38 cellular contexts compared by ENCODE assay signal in genomic region chr22:19166421-19166820, GRCh38. TPM values are rescaled to one million over a fixed set of nuclear protein-coding genes. Genes with fewer than 3 reads are reported as not detected.
"Had no signal": no experiment of that assay in that cellular context is flagged by ENCODE, and none has a peak within 500 bp of the region (broad histone marks: within the 10 kb centered on the region; RNA-seq: fewer than 3 reads in every experiment).

No MANE protein-coding gene starts in this region.

- H3K4me1 ChIP-seq: breast epithelium had no signal

- H3K4me3 Mint-ChIP-seq: activated B cell treated with CpG ODN at 0.5 μM for 24 hours; activated CD4-positive, alpha-beta memory T cell treated with anti-CD3 and anti-CD28 coated beads for 36 hours; activated CD4-positive, alpha-beta T cell treated with anti-CD3 and anti-CD28 coated beads, Interleukin-2, amount 10 ng/mL, durations not matched to agents 24 days and 14 days; activated CD8-positive, alpha-beta T cell treated with anti-CD3 and anti-CD28 coated beads for 36 hours; activated naive CD4-positive, alpha-beta T cell treated with anti-CD3 and anti-CD28 coated beads for 36 hours; activated naive CD8-positive, alpha-beta T cell treated with anti-CD3 and anti-CD28 coated beads for 36 hours; activated T-cell treated with anti-CD3 and anti-CD28 coated beads, Interleukin-2, amount 50 U/mL, for 4 hours; activated T-cell treated with anti-CD3 and anti-CD28 coated beads, Interleukin-2, amount 50 U/mL, for 72 hours; activated T-helper 1 cell treated with anti-CD3 and anti-CD28 coated beads, Interleukin-12 subunit alpha, Interleukin-12 subunit beta, Interleukin-2, Interleukin-4 antibody, amounts not matched to agents 30 ng/mL and 10 ng/mL and 1 ng/mL, durations not matched to agents 14 hours and 24 hours and 36 hours; activated T-helper 17 cell treated with anti-CD3 and anti-CD28 coated beads, Interleukin-2, amount 50 U/mL, for 72 hours; T-helper 2 cell treated with Interferon-gamma antibody and Interleukin-4, amounts not matched to agents 5 μg/mL and 100 μg/mL, for 36 hours had no signal

- H3K27ac ChIP-seq: adrenal gland, body of pancreas, brain microvascular endothelial cell, breast epithelium, VCaP had no signal

- H3K27ac Mint-ChIP-seq: activated B cell treated with CpG ODN at 0.5 μM for 24 hours; activated CD4-positive, alpha-beta memory T cell treated with anti-CD3 and anti-CD28 coated beads for 36 hours; activated CD4-positive, alpha-beta T cell treated with anti-CD3 and anti-CD28 coated beads, Interleukin-2, amount 10 ng/mL, durations not matched to agents 24 days and 14 days; activated CD8-positive, alpha-beta T cell treated with anti-CD3 and anti-CD28 coated beads for 36 hours; activated naive CD4-positive, alpha-beta T cell treated with anti-CD3 and anti-CD28 coated beads for 36 hours; activated naive CD4-positive, alpha-beta T cell treated with anti-CD3 and anti-CD28 coated beads, Interleukin-2, amount 50 U/mL, for 72 hours; activated naive CD8-positive, alpha-beta T cell treated with anti-CD3 and anti-CD28 coated beads for 36 hours; activated T-cell treated with anti-CD3 and anti-CD28 coated beads, Interleukin-2, amount 50 U/mL, for 72 hours; activated T-helper 1 cell treated with anti-CD3 and anti-CD28 coated beads, Interleukin-12 subunit alpha, Interleukin-12 subunit beta, Interleukin-2, Interleukin-4 antibody, amounts not matched to agents 30 ng/mL and 10 ng/mL and 1 ng/mL, durations not matched to agents 14 hours and 24 hours and 36 hours; activated T-helper 17 cell treated with anti-CD3 and anti-CD28 coated beads, Interleukin-2, amount 50 U/mL, for 72 hours; T-helper 2 cell treated with Interferon-gamma antibody and Interleukin-4, amounts not matched to agents 5 μg/mL and 100 μg/mL, for 36 hours had no signal

- H3K36me3 ChIP-seq: adrenal gland, brain microvascular endothelial cell, breast epithelium had no signal

- H3K36me3 Mint-ChIP-seq: activated CD4-positive, alpha-beta memory T cell treated with anti-CD3 and anti-CD28 coated beads for 36 hours; activated naive CD4-positive, alpha-beta T cell treated with anti-CD3 and anti-CD28 coated beads, Interleukin-2, amount 50 U/mL, for 72 hours; activated naive CD8-positive, alpha-beta T cell treated with anti-CD3 and anti-CD28 coated beads for 36 hours had no signal

- H3K9me3 Mint-ChIP-seq: activated B cell treated with CpG ODN at 0.5 μM for 24 hours; activated CD4-positive, alpha-beta memory T cell treated with anti-CD3 and anti-CD28 coated beads for 36 hours; activated CD4-positive, alpha-beta T cell treated with anti-CD3 and anti-CD28 coated beads, Interleukin-2, amount 10 ng/mL, durations not matched to agents 24 days and 14 days; activated CD8-positive, alpha-beta T cell treated with anti-CD3 and anti-CD28 coated beads for 36 hours; activated naive CD4-positive, alpha-beta T cell treated with anti-CD3 and anti-CD28 coated beads for 36 hours; activated naive CD4-positive, alpha-beta T cell treated with anti-CD3 and anti-CD28 coated beads, Interleukin-2, amount 50 U/mL, for 72 hours; activated naive CD8-positive, alpha-beta T cell treated with anti-CD3 and anti-CD28 coated beads for 36 hours; activated T-cell treated with anti-CD3 and anti-CD28 coated beads, Interleukin-2, amount 50 U/mL, for 4 hours; activated T-cell treated with anti-CD3 and anti-CD28 coated beads, Interleukin-2, amount 50 U/mL, for 72 hours; activated T-helper 1 cell treated with anti-CD3 and anti-CD28 coated beads, Interleukin-12 subunit alpha, Interleukin-12 subunit beta, Interleukin-2, Interleukin-4 antibody, amounts not matched to agents 30 ng/mL and 10 ng/mL and 1 ng/mL, durations not matched to agents 14 hours and 24 hours and 36 hours; activated T-helper 17 cell treated with anti-CD3 and anti-CD28 coated beads, Interleukin-2, amount 50 U/mL, for 72 hours; T-helper 2 cell treated with Interferon-gamma antibody and Interleukin-4, amounts not matched to agents 5 μg/mL and 100 μg/mL, for 36 hours had no signal

- H3K9me3 ChIP-seq: adrenal gland, body of pancreas had no signal

- H3K4me3 ChIP-seq: adrenal gland, body of pancreas, breast epithelium had no signal

- FAIRE-seq: astrocyte, TTC549 had no signal

- ATAC-seq: activated CD8-positive, alpha-beta T cell treated with anti-CD3 and anti-CD28 coated beads for 36 hours; activated naive CD4-positive, alpha-beta T cell treated with anti-CD3 and anti-CD28 coated beads, Interleukin-2, amount 50 U/mL, for 72 hours; activated T-cell treated with anti-CD3 and anti-CD28 coated beads, Interleukin-2, amount 50 U/mL, for 4 hours; activated T-cell treated with anti-CD3 and anti-CD28 coated beads, Interleukin-2, amount 50 U/mL, for 72 hours; activated T-helper 17 cell treated with anti-CD3 and anti-CD28 coated beads, Interleukin-2, amount 50 U/mL, for 72 hours; body of pancreas had no signal

- DNase-seq: activated B cell treated with CpG ODN at 0.5 μM for 24 hours; activated CD4-positive, alpha-beta memory T cell treated with anti-CD3 and anti-CD28 coated beads for 36 hours; activated CD4-positive, alpha-beta T cell treated with anti-CD3 and anti-CD28 coated beads for 4 hours; activated CD4-positive, alpha-beta T cell treated with anti-CD3 and anti-CD28 coated beads, Interleukin-2, amount 10 ng/mL, durations not matched to agents 24 days and 14 days; activated CD4-positive, alpha-beta T cell treated with anti-CD3 and anti-CD28 coated beads, Interleukin-2, amount 50 U/mL, for 1 hour; activated CD4-positive, alpha-beta T cell treated with anti-CD3 and anti-CD28 coated beads, Interleukin-2, amount 50 U/mL, for 4 hours; activated CD4-positive, CD25-positive, alpha-beta regulatory T cell treated with anti-CD3 and anti-CD28 coated beads, Interleukin-2, amount 50 U/mL, for 72 hours; activated CD8-positive, alpha-beta memory T cell treated with anti-CD3 and anti-CD28 coated beads, Interleukin-2, amount 50 U/mL, for 4 hours; activated CD8-positive, alpha-beta T cell treated with anti-CD3 and anti-CD28 coated beads for 36 hours; activated effector memory CD4-positive, alpha-beta T cell treated with anti-CD3 and anti-CD28 coated beads, Interleukin-2, amount 50 U/mL, for 16 hours; activated gamma-delta T cell treated with Interleukin-2 at 50 U/mL for 16 hours; activated naive CD4-positive, alpha-beta T cell; activated naive CD4-positive, alpha-beta T cell treated with anti-CD3 and anti-CD28 coated beads for 36 hours; activated naive CD4-positive, alpha-beta T cell treated with anti-CD3 and anti-CD28 coated beads, Interleukin-2, amount 50 U/mL, for 16 hours; activated naive CD8-positive, alpha-beta T cell treated with anti-CD3 and anti-CD28 coated beads for 36 hours; activated T-cell treated with anti-CD3 and anti-CD28 coated beads for 4 hours; activated T-cell treated with anti-CD3 and anti-CD28 coated beads, Interleukin-2, amount 50 U/mL, for 1 hour; activated T-cell treated with anti-CD3 and anti-CD28 coated beads, Interleukin-2, amount 50 U/mL, for 4 hours; activated T-cell treated with anti-CD3 and anti-CD28 coated beads, Interleukin-2, amount 50 U/mL, for 72 hours; adrenal gland; amniotic stem cell; aorta; body of pancreas; brain microvascular endothelial cell; central memory CD4-positive, alpha-beta T cell; T-helper 2 cell; T-helper 9 cell had no signal

RNA-seq across cellular contexts. Expression of gene GSC2, which starts 16.3 kb away (rescaled TPM):
- total RNA-seq: activated B cell treated with CpG ODN at 0.5 μM for 24 hours; activated CD4-positive, alpha-beta memory T cell treated with anti-CD3 and anti-CD28 coated beads for 36 hours; activated CD4-positive, alpha-beta T cell treated with anti-CD3 and anti-CD28 coated beads, Interleukin-2, amount 10 ng/mL, durations not matched to agents 24 days and 14 days; activated CD8-positive, alpha-beta memory T cell treated with anti-CD3 and anti-CD28 coated beads for 36 hours; activated CD8-positive, alpha-beta T cell treated with anti-CD3 and anti-CD28 coated beads for 36 hours; activated naive CD4-positive, alpha-beta T cell treated with anti-CD3 and anti-CD28 coated beads for 36 hours; activated naive CD4-positive, alpha-beta T cell treated with anti-CD3 and anti-CD28 coated beads, Interleukin-2, amount 50 U/mL, for 72 hours; activated naive CD8-positive, alpha-beta T cell treated with anti-CD3 and anti-CD28 coated beads for 36 hours; activated T-cell treated with anti-CD3 and anti-CD28 coated beads, Interleukin-2, amount 50 U/mL, for 4 hours; activated T-cell treated with anti-CD3 and anti-CD28 coated beads, Interleukin-2, amount 50 U/mL, for 72 hours; activated T-helper 17 cell treated with anti-CD3 and anti-CD28 coated beads, Interleukin-2, amount 50 U/mL, for 72 hours; adrenal gland; aorta; astrocyte; body of pancreas; breast epithelium; cardiac septum; cerebellum had no signal
- polyA plus RNA-seq: adrenal gland, aorta had no signal

RNA-seq across cellular contexts. Expression of gene TSSK2, which starts 35.3 kb away (rescaled TPM):
- total RNA-seq: activated CD4-positive, alpha-beta memory T cell treated with anti-CD3 and anti-CD28 coated beads for 36 hours; activated CD4-positive, alpha-beta T cell treated with anti-CD3 and anti-CD28 coated beads, Interleukin-2, amount 10 ng/mL, durations not matched to agents 24 days and 14 days; activated CD8-positive, alpha-beta memory T cell treated with anti-CD3 and anti-CD28 coated beads for 36 hours; activated CD8-positive, alpha-beta T cell treated with anti-CD3 and anti-CD28 coated beads for 36 hours; activated naive CD4-positive, alpha-beta T cell treated with anti-CD3 and anti-CD28 coated beads for 36 hours; activated naive CD4-positive, alpha-beta T cell treated with anti-CD3 and anti-CD28 coated beads, Interleukin-2, amount 50 U/mL, for 72 hours; activated naive CD8-positive, alpha-beta T cell treated with anti-CD3 and anti-CD28 coated beads for 36 hours; activated T-cell treated with anti-CD3 and anti-CD28 coated beads, Interleukin-2, amount 50 U/mL, for 4 hours; activated T-cell treated with anti-CD3 and anti-CD28 coated beads, Interleukin-2, amount 50 U/mL, for 72 hours; activated T-helper 1 cell treated with anti-CD3 and anti-CD28 coated beads, Interleukin-12 subunit alpha, Interleukin-12 subunit beta, Interleukin-2, Interleukin-4 antibody, amounts not matched to agents 30 ng/mL and 10 ng/mL and 1 ng/mL, durations not matched to agents 14 hours and 24 hours and 36 hours; activated T-helper 17 cell treated with anti-CD3 and anti-CD28 coated beads, Interleukin-2, amount 50 U/mL, for 72 hours; adrenal gland; aorta; astrocyte; breast epithelium; cardiac septum; cerebellum had no signal
